ENCODE assay signal across 1 cellular context in the genomic region with DNA sequence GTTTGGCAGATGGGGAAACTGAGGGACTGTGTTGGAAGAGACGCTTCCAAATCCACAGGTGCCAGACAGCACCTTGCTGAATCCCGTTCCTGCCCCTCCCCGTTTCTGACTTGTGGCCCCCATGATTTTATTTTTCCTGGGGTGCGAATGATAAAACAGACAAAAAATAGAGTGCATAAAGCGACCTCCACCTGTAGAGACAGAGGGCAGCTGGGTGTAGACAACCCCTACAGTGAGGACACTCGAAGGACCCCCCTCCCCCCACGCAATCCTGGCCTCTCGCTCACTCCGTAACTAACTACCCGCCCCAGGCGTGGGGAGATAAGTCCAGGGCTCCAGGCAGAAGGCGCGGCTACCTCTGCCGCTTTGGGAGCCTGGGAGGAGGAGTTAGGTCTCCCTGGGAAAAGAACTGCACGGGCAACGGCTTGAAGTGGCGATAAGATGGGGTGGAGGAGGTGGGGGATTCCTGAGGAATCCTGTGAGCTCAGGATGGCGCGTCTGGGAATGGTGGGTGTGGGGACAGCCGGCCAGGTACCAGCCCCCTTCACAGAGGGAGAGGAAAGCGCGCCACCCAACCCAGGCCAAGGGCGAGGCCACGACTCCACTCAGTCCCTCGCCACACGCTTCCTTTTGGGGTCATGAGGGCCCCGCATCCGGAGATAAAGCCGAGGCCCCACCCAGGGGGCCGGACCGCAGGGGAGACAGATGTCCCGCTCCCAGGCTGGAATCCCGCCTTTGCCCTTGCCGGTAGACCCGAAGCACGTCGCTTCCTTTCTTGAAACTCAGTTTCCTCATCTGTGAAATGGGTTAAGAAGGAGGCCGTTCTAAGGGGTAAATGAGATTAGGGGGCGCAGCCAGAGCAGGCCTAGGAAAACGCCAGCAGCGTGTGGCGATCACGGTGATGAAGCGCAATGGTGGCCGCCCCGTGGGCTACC.
A peak's percentile ranks its signal among the peaks of the same experiment; 100 is the strongest.
TF ChIP-seq lines count a peak whose summit lies in the region.

No MANE protein-coding gene starts in this region.

TF ChIP-seq in K562, 482 proteins besides CTCF, POLR2A, EP300 and RAD21 (continued from another document and continues in another):
- TF ChIP-seq, protein P1, sequence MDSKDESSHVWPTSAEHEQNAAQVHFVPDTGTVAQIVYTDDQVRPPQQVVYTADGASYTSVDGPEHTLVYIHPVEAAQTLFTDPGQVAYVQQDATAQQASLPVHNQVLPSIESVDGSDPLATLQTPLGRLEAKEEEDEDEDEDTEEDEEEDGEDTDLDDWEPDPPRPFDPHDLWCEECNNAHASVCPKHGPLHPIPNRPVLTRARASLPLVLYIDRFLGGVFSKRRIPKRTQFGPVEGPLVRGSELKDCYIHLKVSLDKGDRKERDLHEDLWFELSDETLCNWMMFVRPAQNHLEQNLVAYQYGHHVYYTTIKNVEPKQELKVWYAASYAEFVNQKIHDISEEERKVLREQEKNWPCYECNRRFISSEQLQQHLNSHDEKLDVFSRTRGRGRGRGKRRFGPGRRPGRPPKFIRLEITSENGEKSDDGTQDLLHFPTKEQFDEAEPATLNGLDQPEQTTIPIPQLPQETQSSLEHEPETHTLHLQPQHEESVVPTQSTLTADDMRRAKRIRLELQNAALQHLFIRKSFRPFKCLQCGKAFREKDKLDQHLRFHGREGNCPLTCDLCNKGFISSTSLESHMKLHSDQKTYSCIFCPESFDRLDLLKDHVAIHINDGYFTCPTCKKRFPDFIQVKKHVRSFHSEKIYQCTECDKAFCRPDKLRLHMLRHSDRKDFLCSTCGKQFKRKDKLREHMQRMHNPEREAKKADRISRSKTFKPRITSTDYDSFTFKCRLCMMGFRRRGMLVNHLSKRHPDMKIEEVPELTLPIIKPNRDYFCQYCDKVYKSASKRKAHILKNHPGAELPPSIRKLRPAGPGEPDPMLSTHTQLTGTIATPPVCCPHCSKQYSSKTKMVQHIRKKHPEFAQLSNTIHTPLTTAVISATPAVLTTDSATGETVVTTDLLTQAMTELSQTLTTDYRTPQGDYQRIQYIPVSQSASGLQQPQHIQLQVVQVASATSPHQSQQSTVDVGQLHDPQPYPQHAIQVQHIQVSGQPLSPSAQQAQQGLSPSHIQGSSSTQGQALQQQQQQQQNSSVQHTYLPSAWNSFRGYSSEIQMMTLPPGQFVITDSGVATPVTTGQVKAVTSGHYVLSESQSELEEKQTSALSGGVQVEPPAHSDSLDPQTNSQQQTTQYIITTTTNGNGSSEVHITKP (IDR thresholded peaks at IDR 0.05; ENCODE audit: partially characterized antibody), result peak; percentile 72
- TF ChIP-seq ZNF239 (CRISPR knock-in tag; IDR thresholded peaks at IDR 0.05) (no peak), KAT2B (IDR thresholded peaks at IDR 0.05; ENCODE audit: low read depth, low read length) (no peak), EP400 (IDR thresholded peaks at IDR 0.05) (peak; percentile 78), CTCFL (IDR thresholded peaks at IDR 0.05; ENCODE audit: borderline replicate concordance, insufficient read depth, low read depth, low read length, poor library complexity, severe bottlenecking) (no peak), ZFP1 (CRISPR knock-in tag; IDR thresholded peaks at IDR 0.05) (no peak), GABPA (tag; conservative IDR thresholded peaks at IDR 0.05; ENCODE audit: low read depth) (peak; percentile 39), RBM25 (IDR thresholded peaks at IDR 0.05; ENCODE audit: low read depth, low read length, severe bottlenecking) (peak; percentile 90), ZZZ3 (IDR thresholded peaks at IDR 0.05) (no peak), HMG20B (CRISPR knock-in tag; IDR thresholded peaks at IDR 0.05) (no peak), BACH1 (tag; IDR thresholded peaks at IDR 0.05) (no peak), JUN (IDR thresholded peaks at IDR 0.05; ENCODE audit: borderline replicate concordance, low read depth, low read length) (0 out of 2 replicates have a peak, but pooled peaks have one; percentile 28), JUN (CRISPR knock-in tag; IDR thresholded peaks at IDR 0.05; ENCODE audit: borderline replicate concordance) (no peak), TAF15 (IDR thresholded peaks at IDR 0.05; ENCODE audit: low read depth, low read length) (no peak), ZNF253 (CRISPR knock-in tag; conservative IDR thresholded peaks at IDR 0.05) (no peak), ZNF12 (CRISPR knock-in tag; IDR thresholded peaks at IDR 0.05) (no peak), TFAM (CRISPR knock-in tag; conservative IDR thresholded peaks at IDR 0.05) (no peak), ZC3H11A (IDR thresholded peaks at IDR 0.05; ENCODE audit: low read depth, low read length) (no peak), L3MBTL2 (IDR thresholded peaks at IDR 0.05) (peak; percentile 48; the same call in 1 of the 2 replicates), EZH2 (IDR thresholded peaks at IDR 0.05; ENCODE audit: borderline replicate concordance, low read depth, low read length) (no peak), ZNF696 (CRISPR knock-in tag; conservative IDR thresholded peaks at IDR 0.05) (no peak), ZFX (CRISPR knock-in tag; IDR thresholded peaks at IDR 0.05) (no peak; the same call in 1 of the 2 replicates), ESRRA (IDR thresholded peaks at IDR 0.05; ENCODE audit: borderline replicate concordance, low read depth) (peak; percentile 95), ZBED1 (IDR thresholded peaks at IDR 0.05) (peak; percentile 35; the same call in 1 of the 2 replicates), HLTF (IDR thresholded peaks at IDR 0.05) (no peak), ZNF175 (CRISPR knock-in tag; IDR thresholded peaks at IDR 0.05; ENCODE audit: low read depth) (0 out of 2 replicates have a peak, but pooled peaks have one; percentile 12), POLR3A (IDR thresholded peaks at IDR 0.05; ENCODE audit: borderline replicate concordance, extremely low read depth, insufficient read depth, insufficient read length) (no peak), ZBTB17 (CRISPR knock-in tag; IDR thresholded peaks at IDR 0.05) (no peak; the same call in none of the 2 replicates), LARP7 (IDR thresholded peaks at IDR 0.05) (no peak), ZNF408 (CRISPR knock-in tag; IDR thresholded peaks at IDR 0.05; ENCODE audit: low read depth) (no peak), HDAC2 (IDR thresholded peaks at IDR 0.05) (peak; percentile 90), CREB3 (tag; conservative IDR thresholded peaks at IDR 0.05; ENCODE audit: low read depth) (no peak), ZBTB26 (CRISPR knock-in tag; IDR thresholded peaks at IDR 0.05) (no peak), FOXJ3 (CRISPR knock-in tag; IDR thresholded peaks at IDR 0.05) (no peak), SMAD1 (IDR thresholded peaks at IDR 0.05; ENCODE audit: low read depth, low read length, partially characterized antibody) (no peak), RBM15 (IDR thresholded peaks at IDR 0.05; ENCODE audit: insufficient read depth, low read length) (no peak), ZNF707 (CRISPR knock-in tag; conservative IDR thresholded peaks at IDR 0.05) (no peak)
- TF ChIP-seq, protein P2, sequence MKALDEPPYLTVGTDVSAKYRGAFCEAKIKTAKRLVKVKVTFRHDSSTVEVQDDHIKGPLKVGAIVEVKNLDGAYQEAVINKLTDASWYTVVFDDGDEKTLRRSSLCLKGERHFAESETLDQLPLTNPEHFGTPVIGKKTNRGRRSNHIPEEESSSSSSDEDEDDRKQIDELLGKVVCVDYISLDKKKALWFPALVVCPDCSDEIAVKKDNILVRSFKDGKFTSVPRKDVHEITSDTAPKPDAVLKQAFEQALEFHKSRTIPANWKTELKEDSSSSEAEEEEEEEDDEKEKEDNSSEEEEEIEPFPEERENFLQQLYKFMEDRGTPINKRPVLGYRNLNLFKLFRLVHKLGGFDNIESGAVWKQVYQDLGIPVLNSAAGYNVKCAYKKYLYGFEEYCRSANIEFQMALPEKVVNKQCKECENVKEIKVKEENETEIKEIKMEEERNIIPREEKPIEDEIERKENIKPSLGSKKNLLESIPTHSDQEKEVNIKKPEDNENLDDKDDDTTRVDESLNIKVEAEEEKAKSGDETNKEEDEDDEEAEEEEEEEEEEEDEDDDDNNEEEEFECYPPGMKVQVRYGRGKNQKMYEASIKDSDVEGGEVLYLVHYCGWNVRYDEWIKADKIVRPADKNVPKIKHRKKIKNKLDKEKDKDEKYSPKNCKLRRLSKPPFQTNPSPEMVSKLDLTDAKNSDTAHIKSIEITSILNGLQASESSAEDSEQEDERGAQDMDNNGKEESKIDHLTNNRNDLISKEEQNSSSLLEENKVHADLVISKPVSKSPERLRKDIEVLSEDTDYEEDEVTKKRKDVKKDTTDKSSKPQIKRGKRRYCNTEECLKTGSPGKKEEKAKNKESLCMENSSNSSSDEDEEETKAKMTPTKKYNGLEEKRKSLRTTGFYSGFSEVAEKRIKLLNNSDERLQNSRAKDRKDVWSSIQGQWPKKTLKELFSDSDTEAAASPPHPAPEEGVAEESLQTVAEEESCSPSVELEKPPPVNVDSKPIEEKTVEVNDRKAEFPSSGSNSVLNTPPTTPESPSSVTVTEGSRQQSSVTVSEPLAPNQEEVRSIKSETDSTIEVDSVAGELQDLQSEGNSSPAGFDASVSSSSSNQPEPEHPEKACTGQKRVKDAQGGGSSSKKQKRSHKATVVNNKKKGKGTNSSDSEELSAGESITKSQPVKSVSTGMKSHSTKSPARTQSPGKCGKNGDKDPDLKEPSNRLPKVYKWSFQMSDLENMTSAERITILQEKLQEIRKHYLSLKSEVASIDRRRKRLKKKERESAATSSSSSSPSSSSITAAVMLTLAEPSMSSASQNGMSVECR (CRISPR knock-in tag; IDR thresholded peaks at IDR 0.05), result peak; percentile 48; the same call in 1 of the 2 replicates
- TF ChIP-seq, protein P3, sequence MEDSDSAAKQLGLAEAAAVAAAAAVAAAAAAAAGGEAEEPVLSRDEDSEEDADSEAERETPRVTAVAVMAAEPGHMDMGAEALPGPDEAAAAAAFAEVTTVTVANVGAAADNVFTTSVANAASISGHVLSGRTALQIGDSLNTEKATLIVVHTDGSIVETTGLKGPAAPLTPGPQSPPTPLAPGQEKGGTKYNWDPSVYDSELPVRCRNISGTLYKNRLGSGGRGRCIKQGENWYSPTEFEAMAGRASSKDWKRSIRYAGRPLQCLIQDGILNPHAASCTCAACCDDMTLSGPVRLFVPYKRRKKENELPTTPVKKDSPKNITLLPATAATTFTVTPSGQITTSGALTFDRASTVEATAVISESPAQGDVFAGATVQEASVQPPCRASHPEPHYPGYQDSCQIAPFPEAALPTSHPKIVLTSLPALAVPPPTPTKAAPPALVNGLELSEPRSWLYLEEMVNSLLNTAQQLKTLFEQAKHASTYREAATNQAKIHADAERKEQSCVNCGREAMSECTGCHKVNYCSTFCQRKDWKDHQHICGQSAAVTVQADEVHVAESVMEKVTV (CRISPR knock-in tag; IDR thresholded peaks at IDR 0.05), result no peak
- TF ChIP-seq, protein P4, sequence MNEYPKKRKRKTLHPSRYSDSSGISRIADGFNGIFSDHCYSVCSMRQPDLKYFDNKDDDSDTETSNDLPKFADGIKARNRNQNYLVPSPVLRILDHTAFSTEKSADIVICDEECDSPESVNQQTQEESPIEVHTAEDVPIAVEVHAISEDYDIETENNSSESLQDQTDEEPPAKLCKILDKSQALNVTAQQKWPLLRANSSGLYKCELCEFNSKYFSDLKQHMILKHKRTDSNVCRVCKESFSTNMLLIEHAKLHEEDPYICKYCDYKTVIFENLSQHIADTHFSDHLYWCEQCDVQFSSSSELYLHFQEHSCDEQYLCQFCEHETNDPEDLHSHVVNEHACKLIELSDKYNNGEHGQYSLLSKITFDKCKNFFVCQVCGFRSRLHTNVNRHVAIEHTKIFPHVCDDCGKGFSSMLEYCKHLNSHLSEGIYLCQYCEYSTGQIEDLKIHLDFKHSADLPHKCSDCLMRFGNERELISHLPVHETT (CRISPR knock-in tag; conservative IDR thresholded peaks at IDR 0.05 in 1 of 2, IDR thresholded peaks at IDR 0.05 in 1 of 2), result no peak
- TF ChIP-seq, protein P5, sequence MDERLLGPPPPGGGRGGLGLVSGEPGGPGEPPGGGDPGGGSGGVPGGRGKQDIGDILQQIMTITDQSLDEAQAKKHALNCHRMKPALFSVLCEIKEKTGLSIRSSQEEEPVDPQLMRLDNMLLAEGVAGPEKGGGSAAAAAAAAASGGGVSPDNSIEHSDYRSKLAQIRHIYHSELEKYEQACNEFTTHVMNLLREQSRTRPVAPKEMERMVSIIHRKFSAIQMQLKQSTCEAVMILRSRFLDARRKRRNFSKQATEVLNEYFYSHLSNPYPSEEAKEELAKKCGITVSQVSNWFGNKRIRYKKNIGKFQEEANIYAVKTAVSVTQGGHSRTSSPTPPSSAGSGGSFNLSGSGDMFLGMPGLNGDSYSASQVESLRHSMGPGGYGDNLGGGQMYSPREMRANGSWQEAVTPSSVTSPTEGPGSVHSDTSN (CRISPR knock-in tag; IDR thresholded peaks at IDR 0.05; ENCODE audit: low read depth), result no peak
- TF ChIP-seq, protein P5 (tag; conservative IDR thresholded peaks at IDR 0.05; ENCODE audit: low read depth), result no peak
